ENCODE assay signal across 23 cellular contexts in the genomic region with DNA sequence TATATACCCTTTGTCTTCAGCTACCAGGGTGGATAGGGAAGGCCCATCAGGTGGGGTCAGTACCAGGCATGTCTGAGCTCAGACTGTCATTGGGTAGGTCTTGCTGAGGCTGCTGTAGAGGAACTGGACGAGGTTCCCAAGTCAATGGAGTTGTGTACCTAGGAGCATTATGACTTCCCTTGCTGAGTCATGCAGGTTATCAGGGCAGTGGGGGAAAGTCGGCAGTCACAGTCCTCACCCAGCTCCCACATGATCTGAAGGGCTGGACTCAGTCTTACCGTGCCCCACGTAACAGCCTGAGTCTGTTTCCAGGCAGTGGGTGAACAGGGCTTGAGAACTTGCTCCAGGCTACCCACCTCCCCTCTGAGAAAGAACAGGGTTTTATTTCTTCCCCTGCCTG.
"Had no signal": no experiment of that assay in that cellular context is flagged by ENCODE, and none has a peak within 500 bp of the region (broad histone marks: within the 10 kb centered on the region; RNA-seq: fewer than 3 reads in every experiment).

No MANE protein-coding gene starts in this region.

- FAIRE-seq: TTC549 had no signal

- H3K4me1 ChIP-seq: adrenal gland, colonic mucosa had no signal

- H3K9me3 ChIP-seq: adrenal gland, colonic mucosa had no signal

- H3K36me3 ChIP-seq: adrenal gland, colonic mucosa had no signal

- DNase-seq: activated B cell treated with CpG ODN at 0.5 μM for 24 hours; activated CD4-positive, alpha-beta memory T cell treated with anti-CD3 and anti-CD28 coated beads for 36 hours; activated CD4-positive, alpha-beta T cell treated with anti-CD3 and anti-CD28 coated beads, Interleukin-2, amount 10 ng/mL, durations not matched to agents 7 days and 5 days; activated CD8-positive, alpha-beta memory T cell treated with anti-CD3 and anti-CD28 coated beads for 24 hours; activated naive CD4-positive, alpha-beta T cell treated with anti-CD3 and anti-CD28 coated beads, Interleukin-2, amount 50 U/mL, for 16 hours; activated naive CD8-positive, alpha-beta T cell treated with anti-CD3 and anti-CD28 coated beads, Interleukin-2, amount 10 ng/mL, durations not matched to agents 7 days and 5 days; activated T-cell treated with anti-CD3 and anti-CD28 coated beads, Interleukin-2, amount 50 U/mL, for 4 hours; adrenal gland; anterior cingulate cortex; caudate nucleus; colonic mucosa; Kasumi-1; NCI-H1048; NCI-H146; NCI-H1930; NCI-H2107; NCI-H524; NCI-H82; T-cell; T-helper 2 cell; T1000 had no signal

- H3K4me3 ChIP-seq: adrenal gland, colonic mucosa, SK-N-MC had no signal

- ATAC-seq: activated T-cell treated with anti-CD3 and anti-CD28 coated beads, Interleukin-2, amount 50 U/mL, for 4 hours; T-cell had no signal

- H3K27ac ChIP-seq: adrenal gland, colonic mucosa, SK-N-MC had no signal

- H3K27me3 ChIP-seq: adrenal gland, colonic mucosa had no signal
